26 cellular contexts compared by ENCODE assay signal in the genomic region with DNA sequence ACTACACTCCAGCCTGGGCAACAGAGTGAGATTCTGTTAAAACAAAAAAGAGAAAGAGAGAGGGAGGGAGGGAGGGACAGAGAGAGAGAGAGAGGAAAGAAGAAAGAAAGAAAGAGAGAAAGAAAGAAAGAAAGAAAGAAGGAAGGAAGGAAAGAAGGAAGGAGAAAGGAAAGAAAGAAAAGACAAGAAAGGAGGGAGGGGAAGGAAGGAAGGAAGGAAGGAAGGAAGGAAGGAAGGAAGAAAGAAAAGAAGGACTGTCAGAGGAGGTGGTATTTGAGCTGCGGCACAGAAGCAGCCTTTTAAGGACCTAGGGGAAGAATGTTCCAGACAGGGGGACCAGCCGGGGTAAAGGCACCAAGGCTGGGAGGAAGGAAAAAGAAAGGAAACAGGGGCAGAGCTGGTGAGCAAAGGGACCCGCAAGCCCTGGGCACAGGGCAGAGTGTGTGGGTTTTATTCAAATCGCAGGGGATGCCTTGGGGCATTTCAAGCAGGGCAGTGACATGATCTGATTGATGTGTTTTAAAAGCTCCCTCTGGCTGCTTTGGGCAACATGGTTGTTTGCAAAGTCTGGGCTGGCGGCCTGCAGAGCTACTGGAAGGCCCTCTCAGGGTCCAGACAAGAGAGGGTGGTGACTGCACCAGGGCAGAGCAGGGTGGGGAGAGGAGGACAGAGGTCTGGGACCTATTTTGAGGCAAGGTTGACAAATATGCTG.
DNase-seq lines count a peak whose midpoint lies in the region; ATAC-seq and TF ChIP-seq lines count a peak whose summit lies in the region.
"Had no signal": no experiment of that assay in that cellular context is flagged by ENCODE, and none has a peak within 500 bp of the region (broad histone marks: within the 10 kb centered on the region; RNA-seq: fewer than 3 reads in every experiment).

No MANE protein-coding gene starts in this region.

- no peaks in the 10 kb centered on the region for H3K36me3 Mint-ChIP-seq in activated CD4-positive, alpha-beta T cell treated with anti-CD3 and anti-CD28 coated beads, Interleukin-2, amount 10 ng/mL, durations not matched to agents 7 days and 5 days (ENCODE audit: low read depth)
- no peaks in the 10 kb centered on the region for H3K36me3 Mint-ChIP-seq in activated CD4-positive, alpha-beta T cell treated with anti-CD3 and anti-CD28 coated beads, Interleukin-2, amount 10 ng/mL, durations not matched to agents 24 days and 14 days (ENCODE audit: low read depth)
- peaks cover under 1% of the 10 kb centered on the region for H3K36me3 Mint-ChIP-seq in WTC11
- H3K36me3 Mint-ChIP-seq: activated naive CD8-positive, alpha-beta T cell treated with anti-CD3 and anti-CD28 coated beads, Interleukin-2, amount 10 ng/mL, durations not matched to agents 7 days and 5 days; CD4-positive, CD25-positive, alpha-beta regulatory T cell; neural progenitor cell had no signal

- CTCF ChIA-PET in activated CD4-positive, alpha-beta T cell treated with anti-CD3 and anti-CD28 coated beads, Interleukin-2, amount 10 ng/mL, durations not matched to agents 7 days and 5 days (lab: Charles Lee), result no interaction called here
- CTCF ChIA-PET in WTC11 (lab: Charles Lee), result interaction anchor here (0.8 to 2.2 kb wide), 6 partner anchors 10 to 53 kb away, joined by 3 to 5 read pairs (median 4); no protein-coding TSS in a partner anchor

- H3K4me3 ChIP-seq in upper lobe of right lung, result no peak overlapping the region
- H3K4me3 ChIP-seq: lung, neural progenitor cell, skin epidermis had no signal

- H3K9me3 Mint-ChIP-seq in activated CD4-positive, alpha-beta T cell treated with anti-CD3 and anti-CD28 coated beads, Interleukin-2, amount 10 ng/mL, durations not matched to agents 7 days and 5 days, result peaks cover under 1% of the 10 kb centered on the region
- H3K9me3 Mint-ChIP-seq in activated CD4-positive, alpha-beta T cell treated with anti-CD3 and anti-CD28 coated beads, Interleukin-2, amount 10 ng/mL, durations not matched to agents 24 days and 14 days, result no peaks in the 10 kb centered on the region
- H3K9me3 Mint-ChIP-seq in WTC11, result peaks cover 1% of the 10 kb centered on the region
- H3K9me3 Mint-ChIP-seq: activated naive CD8-positive, alpha-beta T cell treated with anti-CD3 and anti-CD28 coated beads, Interleukin-2, amount 10 ng/mL, durations not matched to agents 7 days and 5 days; activated T-helper 2 cell treated with anti-CD3 and anti-CD28 coated beads, Interferon-gamma antibody, Interleukin-2, Interleukin-4, amounts not matched to agents 10 μg/mL and 5 μg/mL and 100 μg/mL, durations not matched to agents 14 hours and 24 hours and 36 hours; central memory CD8-positive, alpha-beta T cell had no signal

- H3K36me3 ChIP-seq in upper lobe of right lung, result no peaks in the 10 kb centered on the region
- H3K36me3 ChIP-seq: neural progenitor cell, WERI-Rb-1 had no signal

- POLR2A ChIA-PET in activated CD4-positive, alpha-beta T cell treated with anti-CD3 and anti-CD28 coated beads, Interleukin-2, amount 10 ng/mL, durations not matched to agents 7 days and 5 days (lab: Charles Lee), result no interaction called here
- POLR2A ChIA-PET in WTC11 (lab: Charles Lee), result no interaction called here

- H3K4me1 ChIP-seq in upper lobe of right lung, result no peaks in the 10 kb centered on the region
- H3K4me1 ChIP-seq: neural progenitor cell had no signal

- no peaks in the 10 kb centered on the region for H3K27me3 ChIP-seq in upper lobe of right lung
- H3K27me3 ChIP-seq: neural progenitor cell had no signal

- H3K27ac Mint-ChIP-seq in activated CD4-positive, alpha-beta T cell treated with anti-CD3 and anti-CD28 coated beads, Interleukin-2, amount 10 ng/mL, durations not matched to agents 7 days and 5 days, result peak overlapping the region; percentile 28
- no peak overlapping the region for H3K27ac Mint-ChIP-seq in activated CD4-positive, alpha-beta T cell treated with anti-CD3 and anti-CD28 coated beads, Interleukin-2, amount 10 ng/mL, durations not matched to agents 24 days and 14 days
- H3K27ac Mint-ChIP-seq in WTC11, result no peak overlapping the region
- H3K27ac Mint-ChIP-seq: activated naive CD8-positive, alpha-beta T cell treated with anti-CD3 and anti-CD28 coated beads, Interleukin-2, amount 10 ng/mL, durations not matched to agents 7 days and 5 days; activated T-helper 2 cell treated with anti-CD3 and anti-CD28 coated beads, Interferon-gamma antibody, Interleukin-2, Interleukin-4, amounts not matched to agents 10 μg/mL and 5 μg/mL and 100 μg/mL, durations not matched to agents 14 hours and 24 hours and 36 hours; HFFc6; neural progenitor cell; progenitor cell of endocrine pancreas had no signal

- intact Hi-C loops in activated CD4-positive, alpha-beta T cell treated with anti-CD3 and anti-CD28 coated beads, Interleukin-2, amount 10 ng/mL, durations not matched to agents 24 days and 14 days (cut with micrococcal nuclease), result no loop called here
- intact Hi-C loops in upper lobe of right lung (cut with DNase I), result no loop called here

- TF ChIP-seq CTCF in upper lobe of right lung (IDR thresholded peaks at IDR 0.05), result no peak
- TF ChIP-seq CTCF in WTC11 (IDR thresholded peaks at IDR 0.05), result no peak

- ATAC-seq in upper lobe of right lung, result no peak
- no peak for ATAC-seq in WTC11

- no peak overlapping the region for H3K27ac ChIP-seq in upper lobe of right lung
- H3K27ac ChIP-seq: neural progenitor cell, skin epidermis, WERI-Rb-1 had no signal

- H3K9me3 ChIP-seq in upper lobe of right lung, result no peaks in the 10 kb centered on the region

- H3K4me1 Mint-ChIP-seq in activated CD4-positive, alpha-beta T cell treated with anti-CD3 and anti-CD28 coated beads, Interleukin-2, amount 10 ng/mL, durations not matched to agents 7 days and 5 days, result no peaks in the 10 kb centered on the region
- no peaks in the 10 kb centered on the region for H3K4me1 Mint-ChIP-seq in activated CD4-positive, alpha-beta T cell treated with anti-CD3 and anti-CD28 coated beads, Interleukin-2, amount 10 ng/mL, durations not matched to agents 24 days and 14 days
- H3K4me1 Mint-ChIP-seq in WTC11, result 0 out of 2 replicates have a peak, but pooled peaks cover 2% of the 10 kb centered on the region
- H3K4me1 Mint-ChIP-seq: activated naive CD8-positive, alpha-beta T cell treated with anti-CD3 and anti-CD28 coated beads, Interleukin-2, amount 10 ng/mL, durations not matched to agents 7 days and 5 days; CD4-positive, CD25-positive, alpha-beta regulatory T cell; central memory CD8-positive, alpha-beta T cell; IgD-negative memory B cell; neural progenitor cell had no signal

- no peaks in the 10 kb centered on the region for H3K27me3 Mint-ChIP-seq in activated CD4-positive, alpha-beta T cell treated with anti-CD3 and anti-CD28 coated beads, Interleukin-2, amount 10 ng/mL, durations not matched to agents 7 days and 5 days
- H3K27me3 Mint-ChIP-seq in activated CD4-positive, alpha-beta T cell treated with anti-CD3 and anti-CD28 coated beads, Interleukin-2, amount 10 ng/mL, durations not matched to agents 24 days and 14 days, result no peaks in the 10 kb centered on the region
- peaks cover 2% of the 10 kb centered on the region; the same call in 1 of the 2 replicates for H3K27me3 Mint-ChIP-seq in WTC11 (ENCODE audit: low read depth)
- H3K27me3 Mint-ChIP-seq: activated naive CD8-positive, alpha-beta T cell treated with anti-CD3 and anti-CD28 coated beads, Interleukin-2, amount 10 ng/mL, durations not matched to agents 7 days and 5 days; CD4-positive, CD25-positive, alpha-beta regulatory T cell had no signal

- H3K4me3 Mint-ChIP-seq in activated CD4-positive, alpha-beta T cell treated with anti-CD3 and anti-CD28 coated beads, Interleukin-2, amount 10 ng/mL, durations not matched to agents 7 days and 5 days, result no peak overlapping the region
- no peak overlapping the region for H3K4me3 Mint-ChIP-seq in activated CD4-positive, alpha-beta T cell treated with anti-CD3 and anti-CD28 coated beads, Interleukin-2, amount 10 ng/mL, durations not matched to agents 24 days and 14 days
- H3K4me3 Mint-ChIP-seq in WTC11, result no peak overlapping the region
- H3K4me3 Mint-ChIP-seq: activated naive CD8-positive, alpha-beta T cell treated with anti-CD3 and anti-CD28 coated beads, Interleukin-2, amount 10 ng/mL, durations not matched to agents 7 days and 5 days; CD4-positive, CD25-positive, alpha-beta regulatory T cell; central memory CD8-positive, alpha-beta T cell; HFFc6; IgD-negative memory B cell; neural progenitor cell had no signal

- DNase-seq in activated CD4-positive, alpha-beta T cell treated with anti-CD3 and anti-CD28 coated beads, Interleukin-2, amount 10 ng/mL, durations not matched to agents 7 days and 5 days, result no peak
- no peak for DNase-seq in activated CD4-positive, alpha-beta T cell treated with anti-CD3 and anti-CD28 coated beads, Interleukin-2, amount 10 ng/mL, durations not matched to agents 24 days and 14 days
- DNase-seq in M059J (ENCODE audit: low read depth), result peak; percentile 54
- DNase-seq in islet precursor cell, result peak; percentile 62
- DNase-seq in upper lobe of right lung, result peak; percentile 45
- no peak for DNase-seq in COLO829 (ENCODE audit: low spot score)
- DNase-seq in WTC11 (ENCODE audit: low spot score), result no peak
- DNase-seq: activated CD4-positive, alpha-beta T cell treated with anti-CD3 and anti-CD28 coated beads, Interleukin-2, amount 50 U/mL, for 48 hours; activated CD8-positive, alpha-beta memory T cell treated with anti-CD3 and anti-CD28 coated beads, Interleukin-2, amount 50 U/mL, for 48 hours; CD4-positive, CD25-positive, alpha-beta regulatory T cell; HFFc6; NCI-H1105 treated with DMSO at 0.1 percent for 48 hours; NCI-H2171; NCI-H774; stimulated activated CD4-positive, alpha-beta T cell treated with anti-CD3 and anti-CD28 coated beads, Interleukin-1b, Interleukin-23, amount 100 ng/mL, for 48 hours; substantia nigra; T-helper 9 cell; WERI-Rb-1 had no signal

TF ChIP-seq in WTC11, 78 proteins besides CTCF, POLR2A, EP300 and RAD21 (continues in another document):
- TF ChIP-seq, protein P1, sequence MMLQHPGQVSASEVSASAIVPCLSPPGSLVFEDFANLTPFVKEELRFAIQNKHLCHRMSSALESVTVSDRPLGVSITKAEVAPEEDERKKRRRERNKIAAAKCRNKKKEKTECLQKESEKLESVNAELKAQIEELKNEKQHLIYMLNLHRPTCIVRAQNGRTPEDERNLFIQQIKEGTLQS (CRISPR knock-in tag; conservative IDR thresholded peaks at IDR 0.05), result no peak
- TF ChIP-seq E2F4 (CRISPR knock-in tag; IDR thresholded peaks at IDR 0.05; ENCODE audit: borderline replicate concordance, low read depth), result no peak

Comparison
In these comparisons a context has a peak if more than half of its experiments do, and no peak if none do; other contexts are left out.
1. DNase-seq: peak in M059J (single experiment), islet precursor cell (single experiment) and upper lobe of right lung (single experiment); none in activated CD4-positive, alpha-beta T cell treated with anti-CD3 and anti-CD28 coated beads, Interleukin-2, amount 10 ng/mL, durations not matched to agents 7 days and 5 days (single experiment), activated CD4-positive, alpha-beta T cell treated with anti-CD3 and anti-CD28 coated beads, Interleukin-2, amount 10 ng/mL, durations not matched to agents 24 days and 14 days (single experiment), COLO829 (single experiment) and WTC11 (single experiment).